In the genomic region with DNA sequence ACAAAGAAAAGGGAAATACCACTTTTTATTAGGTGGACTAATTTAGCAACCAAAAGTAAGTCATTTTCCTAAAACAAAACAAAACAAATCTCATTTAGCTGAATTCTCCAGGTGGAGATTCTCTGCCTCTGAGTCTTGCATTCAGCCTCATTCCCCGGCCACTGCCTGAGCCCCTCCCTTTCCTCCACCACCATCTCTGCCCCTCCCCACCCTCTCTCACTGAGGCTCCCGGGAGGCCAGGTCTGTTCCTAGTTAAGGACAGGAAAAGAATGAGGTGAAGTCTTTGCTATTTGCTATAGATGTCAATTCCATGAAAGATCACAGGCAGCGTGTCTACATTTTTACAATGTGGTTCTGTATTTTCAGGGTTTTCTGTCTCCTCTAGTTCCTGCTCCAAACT, we compare ENCODE assay signal across 29 cellular contexts.
"Had no signal": no experiment of that assay in that cellular context is flagged by ENCODE, and none has a peak within 500 bp of the region (broad histone marks: within the 10 kb centered on the region; RNA-seq: fewer than 3 reads in every experiment).

No MANE protein-coding gene starts in this region.

- DNase-seq: activated B cell treated with CpG ODN at 0.5 μM for 24 hours; activated CD4-positive, alpha-beta T cell treated with anti-CD3 and anti-CD28 coated beads for 36 hours; activated CD4-positive, alpha-beta T cell treated with anti-CD3 and anti-CD28 coated beads, Interleukin-2, amount 50 U/mL, for 4 hours; activated CD8-positive, alpha-beta memory T cell treated with anti-CD3 and anti-CD28 coated beads for 24 hours; activated CD8-positive, alpha-beta memory T cell treated with anti-CD3 and anti-CD28 coated beads, Interleukin-2, amount 50 U/mL, for 4 hours; activated naive CD8-positive, alpha-beta T cell treated with anti-CD3 and anti-CD28 coated beads, Interleukin-2, amount 10 ng/mL, durations not matched to agents 7 days and 5 days; activated T-cell treated with anti-CD3 and anti-CD28 coated beads, Interleukin-2, amount 50 U/mL, for 24 hours; amniotic stem cell; effector memory CD4-positive, alpha-beta T cell; foreskin melanocyte; hippocampal formation; kidney; mammary epithelial cell; occipital lobe; right lobe of liver; stimulated activated CD4-positive, alpha-beta T cell treated with anti-CD3 and anti-CD28 coated beads, Interleukin-1b, Interleukin-23, amount 100 ng/mL, for 48 hours; stimulated activated naive CD8-positive, alpha-beta T cell treated with anti-CD3 and anti-CD28 coated beads, Interleukin-15, amount 100 ng/mL, for 72 hours; T1000; tibial artery had no signal

- H3K4me3 Mint-ChIP-seq: activated B cell treated with CpG ODN at 0.5 μM for 24 hours; activated CD4-positive, alpha-beta T cell treated with anti-CD3 and anti-CD28 coated beads for 36 hours; activated naive CD8-positive, alpha-beta T cell treated with anti-CD3 and anti-CD28 coated beads, Interleukin-2, amount 10 ng/mL, durations not matched to agents 7 days and 5 days; activated T-cell treated with anti-CD3 and anti-CD28 coated beads, Interleukin-2, amount 50 U/mL, for 24 hours; activated T-helper 17 cell treated with anti-CD3 and anti-CD28 coated beads, Interleukin-2, amount 50 U/mL, for 72 hours; central memory CD8-positive, alpha-beta T cell; nephron; stimulated activated naive CD8-positive, alpha-beta T cell treated with anti-CD3 and anti-CD28 coated beads, Interleukin-15, amount 100 ng/mL, for 72 hours had no signal

- ATAC-seq: activated CD4-positive, alpha-beta T cell treated with anti-CD3 and anti-CD28 coated beads for 36 hours; activated T-helper 17 cell treated with anti-CD3 and anti-CD28 coated beads, Interleukin-2, amount 50 U/mL, for 72 hours; esophagus mucosa; left lobe of liver; right lobe of liver; stimulated activated naive CD8-positive, alpha-beta T cell treated with anti-CD3 and anti-CD28 coated beads, Interleukin-15, amount 100 ng/mL, for 72 hours had no signal

- FAIRE-seq: colon, endothelial cell of umbilical vein, kidney, urothelium cell line had no signal

- H3K36me3 Mint-ChIP-seq: activated naive CD8-positive, alpha-beta T cell treated with anti-CD3 and anti-CD28 coated beads, Interleukin-2, amount 10 ng/mL, durations not matched to agents 7 days and 5 days had no signal

- H3K36me3 ChIP-seq: breast epithelium, right lobe of liver, tibial artery had no signal

- H3K27ac ChIP-seq: breast epithelium, right lobe of liver, skin epidermis, tibial artery had no signal

- H3K9me3 ChIP-seq: breast epithelium, right lobe of liver, tibial artery had no signal

- H3K27ac Mint-ChIP-seq: activated B cell treated with CpG ODN at 0.5 μM for 24 hours; activated CD4-positive, alpha-beta T cell treated with anti-CD3 and anti-CD28 coated beads for 36 hours; activated naive CD8-positive, alpha-beta T cell treated with anti-CD3 and anti-CD28 coated beads, Interleukin-2, amount 10 ng/mL, durations not matched to agents 7 days and 5 days; activated T-cell treated with anti-CD3 and anti-CD28 coated beads, Interleukin-2, amount 50 U/mL, for 24 hours; activated T-helper 17 cell treated with anti-CD3 and anti-CD28 coated beads, Interleukin-2, amount 50 U/mL, for 72 hours; stimulated activated naive CD8-positive, alpha-beta T cell treated with anti-CD3 and anti-CD28 coated beads, Interleukin-15, amount 100 ng/mL, for 72 hours had no signal

- H3K4me3 ChIP-seq: breast epithelium, right lobe of liver, skin epidermis, tibial artery had no signal

- H3K9me3 Mint-ChIP-seq: nephron had no signal

- H3K4me1 Mint-ChIP-seq: activated B cell treated with CpG ODN at 0.5 μM for 24 hours; activated CD4-positive, alpha-beta T cell treated with anti-CD3 and anti-CD28 coated beads for 36 hours; activated naive CD8-positive, alpha-beta T cell treated with anti-CD3 and anti-CD28 coated beads, Interleukin-2, amount 10 ng/mL, durations not matched to agents 7 days and 5 days; activated T-helper 17 cell treated with anti-CD3 and anti-CD28 coated beads, Interleukin-2, amount 50 U/mL, for 72 hours; central memory CD8-positive, alpha-beta T cell; stimulated activated naive CD8-positive, alpha-beta T cell treated with anti-CD3 and anti-CD28 coated beads, Interleukin-15, amount 100 ng/mL, for 72 hours had no signal

- H3K27me3 Mint-ChIP-seq: activated B cell treated with CpG ODN at 0.5 μM for 24 hours; activated CD4-positive, alpha-beta T cell treated with anti-CD3 and anti-CD28 coated beads for 36 hours; activated naive CD8-positive, alpha-beta T cell treated with anti-CD3 and anti-CD28 coated beads, Interleukin-2, amount 10 ng/mL, durations not matched to agents 7 days and 5 days; activated T-cell treated with anti-CD3 and anti-CD28 coated beads, Interleukin-2, amount 50 U/mL, for 24 hours; activated T-helper 17 cell treated with anti-CD3 and anti-CD28 coated beads, Interleukin-2, amount 50 U/mL, for 72 hours; central memory CD8-positive, alpha-beta T cell had no signal

- H3K4me1 ChIP-seq: breast epithelium, right lobe of liver, tibial artery had no signal

- H3K27me3 ChIP-seq: breast epithelium, right lobe of liver, tibial artery had no signal
